30 cellular contexts compared by ENCODE assay signal in genomic region chr7:38920731-38921130, GRCh38. TPM values are rescaled to one million over a fixed set of nuclear protein-coding genes. Genes with fewer than 3 reads are reported as not detected.
"Had no signal": no experiment of that assay in that cellular context is flagged by ENCODE, and none has a peak within 500 bp of the region (broad histone marks: within the 10 kb centered on the region; RNA-seq: fewer than 3 reads in every experiment).

No MANE protein-coding gene starts in this region.

- H3K4me1 ChIP-seq: stomach, suprapubic skin, testis, thyroid gland, tibial artery, tibial nerve, transverse colon, upper lobe of left lung, upper lobe of right lung, uterus, vagina had no signal

- H3K27me3 Mint-ChIP-seq: stimulated activated memory B cell treated with anti-CD40 and anti-IgM and Interleukin-4, amounts not matched to agents 10 μg/mL and 1 μg/mL and 100 μg/mL, for 72 hours; stimulated activated naive CD8-positive, alpha-beta T cell treated with anti-CD3 and anti-CD28 coated beads, Interleukin-15, amount 100 ng/mL, for 72 hours; type B pancreatic cell had no signal

- H3K4me3 ChIP-seq: stomach, suprapubic skin, testis, thoracic aorta, thyroid gland, tibial artery, tibial nerve, transverse colon, upper lobe of left lung, upper lobe of right lung, uterus, vagina had no signal

- H3K27ac ChIP-seq: stomach, suprapubic skin, testis, thoracic aorta, thyroid gland, tibial artery, tibial nerve, transverse colon, upper lobe of left lung, upper lobe of right lung, uterus, vagina had no signal

- ATAC-seq: stimulated activated effector memory CD8-positive, alpha-beta T cell treated with anti-CD3 and anti-CD28 coated beads, Interleukin-12 subunit alpha, Interleukin-12 subunit beta, amount 100 ng/mL, for 72 hours; stimulated activated memory B cell treated with anti-CD40 and anti-IgM and Interleukin-4, amounts not matched to agents 10 μg/mL and 1 μg/mL and 100 μg/mL, for 72 hours; stimulated activated naive B cell treated with anti-CD40 and anti-IgM and Interleukin-4, amounts not matched to agents 10 μg/mL and 1 μg/mL and 100 μg/mL, for 72 hours; stimulated activated naive CD8-positive, alpha-beta T cell treated with anti-CD3 and anti-CD28 coated beads, Interleukin-15, amount 100 ng/mL, for 72 hours; stimulated activated naive CD8-positive, alpha-beta T cell treated with anti-CD3 and anti-CD28 coated beads, Interleukin-15, Interleukin-2, amounts not matched to agents 100 U/mL and 50 U/mL, for 24 hours; upper lobe of right lung had no signal

- H3K4me3 Mint-ChIP-seq: stimulated activated effector memory CD8-positive, alpha-beta T cell treated with anti-CD3 and anti-CD28 coated beads, Interleukin-12 subunit alpha, Interleukin-12 subunit beta, amount 100 ng/mL, for 72 hours; stimulated activated memory B cell treated with anti-CD40 and anti-IgM and Interleukin-4, amounts not matched to agents 10 μg/mL and 1 μg/mL and 100 μg/mL, for 72 hours; stimulated activated naive B cell treated with anti-CD40 and anti-IgM and Interleukin-4, amounts not matched to agents 10 μg/mL and 1 μg/mL and 100 μg/mL, for 72 hours; stimulated activated naive CD8-positive, alpha-beta T cell treated with anti-CD3 and anti-CD28 coated beads, Interleukin-15, amount 100 ng/mL, for 72 hours; stimulated activated naive CD8-positive, alpha-beta T cell treated with anti-CD3 and anti-CD28 coated beads, Interleukin-15, Interleukin-2, amounts not matched to agents 100 ng/mL and 50 ng/mL, for 24 hours; type B pancreatic cell had no signal

- H3K36me3 ChIP-seq: stomach, suprapubic skin, thoracic aorta, thyroid gland, tibial artery, tibial nerve, transverse colon, upper lobe of left lung, upper lobe of right lung, uterus, vagina had no signal

- H3K27ac Mint-ChIP-seq: stimulated activated effector memory CD8-positive, alpha-beta T cell treated with anti-CD3 and anti-CD28 coated beads, Interleukin-12 subunit alpha, Interleukin-12 subunit beta, amount 100 ng/mL, for 72 hours; stimulated activated memory B cell treated with anti-CD40 and anti-IgM and Interleukin-4, amounts not matched to agents 10 μg/mL and 1 μg/mL and 100 μg/mL, for 72 hours; stimulated activated naive B cell treated with anti-CD40 and anti-IgM and Interleukin-4, amounts not matched to agents 10 μg/mL and 1 μg/mL and 100 μg/mL, for 72 hours; stimulated activated naive CD8-positive, alpha-beta T cell treated with anti-CD3 and anti-CD28 coated beads, Interleukin-15, amount 100 ng/mL, for 72 hours; stimulated activated naive CD8-positive, alpha-beta T cell treated with anti-CD3 and anti-CD28 coated beads, Interleukin-15, Interleukin-2, amounts not matched to agents 100 ng/mL and 50 ng/mL, for 24 hours; type B pancreatic cell had no signal

- H3K36me3 Mint-ChIP-seq: stimulated activated effector memory CD8-positive, alpha-beta T cell treated with anti-CD3 and anti-CD28 coated beads, Interleukin-12 subunit alpha, Interleukin-12 subunit beta, amount 100 ng/mL, for 72 hours; stimulated activated memory B cell treated with anti-CD40 and anti-IgM and Interleukin-4, amounts not matched to agents 10 μg/mL and 1 μg/mL and 100 μg/mL, for 72 hours; stimulated activated naive B cell treated with anti-CD40 and anti-IgM and Interleukin-4, amounts not matched to agents 10 μg/mL and 1 μg/mL and 100 μg/mL, for 72 hours; type B pancreatic cell had no signal

- H3K9me3 Mint-ChIP-seq: stimulated activated effector memory CD8-positive, alpha-beta T cell treated with anti-CD3 and anti-CD28 coated beads, Interleukin-12 subunit alpha, Interleukin-12 subunit beta, amount 100 ng/mL, for 72 hours; stimulated activated memory B cell treated with anti-CD40 and anti-IgM and Interleukin-4, amounts not matched to agents 10 μg/mL and 1 μg/mL and 100 μg/mL, for 72 hours; stimulated activated naive B cell treated with anti-CD40 and anti-IgM and Interleukin-4, amounts not matched to agents 10 μg/mL and 1 μg/mL and 100 μg/mL, for 72 hours; stimulated activated naive CD8-positive, alpha-beta T cell treated with anti-CD3 and anti-CD28 coated beads, Interleukin-15, amount 100 ng/mL, for 72 hours; stimulated activated naive CD8-positive, alpha-beta T cell treated with anti-CD3 and anti-CD28 coated beads, Interleukin-15, Interleukin-2, amounts not matched to agents 100 ng/mL and 50 ng/mL, for 24 hours; type B pancreatic cell had no signal

- DNase-seq: stimulated activated CD4-positive, alpha-beta T cell treated with anti-CD3 and anti-CD28 coated beads, Interleukin-2, amount 100 ng/mL, for 48 hours; stimulated activated CD4-positive, alpha-beta T cell treated with anti-CD3 and anti-CD28 coated beads, Interleukin-4, amount 100 ng/mL, for 1 hour; stimulated activated CD4-positive, alpha-beta T cell treated with anti-CD3 and anti-CD28 coated beads, Interleukin-4, amount 100 ng/mL, for 24 hours; stimulated activated CD4-positive, alpha-beta T cell treated with anti-CD3 and anti-CD28 coated beads, Interleukin-4, amount 100 ng/mL, for 4 hours; stimulated activated CD8-positive, alpha-beta memory T cell treated with anti-CD3 and anti-CD28 coated beads, Interleukin-4, amount 100 ng/mL, for 48 hours; stimulated activated naive B cell treated with anti-CD40 and anti-IgM and Interleukin-4, amounts not matched to agents 10 μg/mL and 1 μg/mL and 100 μg/mL, for 72 hours; stimulated activated naive CD4-positive, alpha-beta T cell; stimulated activated naive CD4-positive, alpha-beta T cell treated with Interleukin-2 at 50 U/mL for 16 hours; stimulated activated naive CD8-positive, alpha-beta T cell treated with anti-CD3 and anti-CD28 coated beads, Interleukin-15, amount 100 ng/mL, for 72 hours; stimulated activated naive CD8-positive, alpha-beta T cell treated with anti-CD3 and anti-CD28 coated beads, Interleukin-15, Interleukin-2, amounts not matched to agents 100 U/mL and 50 U/mL, for 24 hours; stomach; substantia nigra; testis; thyroid gland; tibial artery; transverse colon; trophoblast cell; upper lobe of left lung; upper lobe of right lung; uterus had no signal

- H3K4me1 Mint-ChIP-seq: stimulated activated effector memory CD8-positive, alpha-beta T cell treated with anti-CD3 and anti-CD28 coated beads, Interleukin-12 subunit alpha, Interleukin-12 subunit beta, amount 100 ng/mL, for 72 hours; stimulated activated memory B cell treated with anti-CD40 and anti-IgM and Interleukin-4, amounts not matched to agents 10 μg/mL and 1 μg/mL and 100 μg/mL, for 72 hours; stimulated activated naive B cell treated with anti-CD40 and anti-IgM and Interleukin-4, amounts not matched to agents 10 μg/mL and 1 μg/mL and 100 μg/mL, for 72 hours; stimulated activated naive CD8-positive, alpha-beta T cell treated with anti-CD3 and anti-CD28 coated beads, Interleukin-15, amount 100 ng/mL, for 72 hours had no signal

- FAIRE-seq: urothelium cell line had no signal

- H3K27me3 ChIP-seq: suprapubic skin, testis, thyroid gland, tibial artery, tibial nerve, transverse colon, upper lobe of left lung, upper lobe of right lung, uterus, vagina had no signal

RNA-seq across cellular contexts. Expression of gene POU6F2, which starts 57.0 kb away (rescaled TPM):
- total RNA-seq: subcutaneous adipose tissue, suprapubic skin, thoracic aorta, vagina had no signal
- polyA plus RNA-seq: stomach had no signal
